ENCODE assay signal across 9 cellular contexts in genomic region chr20:32972181-32973076, GRCh38. TPM values are rescaled to one million over a fixed set of nuclear protein-coding genes. Genes with fewer than 3 reads are reported as not detected.
DNase-seq lines count a peak whose midpoint lies in the region; ATAC-seq lines count a peak whose summit lies in the region.
"Had no signal": no experiment of that assay in that cellular context is flagged by ENCODE, and none has a peak within 500 bp of the region (broad histone marks: within the 10 kb centered on the region; RNA-seq: fewer than 3 reads in every experiment).

No MANE protein-coding gene starts in this region.

- ATAC-seq in GM18517 (IDR thresholded peaks at IDR 0.05; ENCODE audit: unreplicated experiment) (peak; percentile 77), HG02884 (IDR thresholded peaks at IDR 0.05; ENCODE audit: unreplicated experiment) (peak; percentile 80)
- peak; percentile 90 for ATAC-seq in naive thymus-derived CD4-positive, alpha-beta T cell

- peaks cover 0 to 15% (median 7%) of the 10 kb centered on the region in 3 experiments for H3K9me3 ChIP-seq in naive thymus-derived CD4-positive, alpha-beta T cell (ENCODE audit: control insufficient read depth in 2 of 3, low read length in 3 of 3)

- H3K36me3 Mint-ChIP-seq in naive thymus-derived CD4-positive, alpha-beta T cell: peaks cover 4 to 22% (median 8%) of the 10 kb centered on the region in 5 donors

- H3K27me3 Mint-ChIP-seq in naive thymus-derived CD4-positive, alpha-beta T cell: no peaks in the 10 kb centered on the region

- peak overlapping the region; percentile 85 for H3K27ac ChIP-seq in naive thymus-derived CD4-positive, alpha-beta T cell (ENCODE audit: low read depth, low read length)

- H3K27me3 ChIP-seq in naive thymus-derived CD4-positive, alpha-beta T cell (ENCODE audit: control insufficient read depth in 2 of 2, insufficient read depth in 2 of 2, low read length in 2 of 2): no peaks in the 10 kb centered on the region

- H3K4me3 ChIP-seq in naive thymus-derived CD4-positive, alpha-beta T cell (ENCODE audit: low read length): peak overlapping the region; percentile 53

- DNase-seq in SIG-M5 (lab: John Stamatoyannopoulos, UW) (peak; percentile 79), ureter (ENCODE audit: low spot score) (peak; percentile 51), NCI-H187 (lab: John Stamatoyannopoulos, UW) (no peak), DMS153 treated with DMSO at 0.1 percent for 48 hours (lab: John Stamatoyannopoulos, UW; ENCODE audit: unreplicated experiment) (no peak)
- peak; percentile 91 for DNase-seq in activated effector memory CD4-positive, alpha-beta T cell treated with anti-CD3 and anti-CD28 coated beads, Interleukin-2, amount 50 U/mL, for 16 hours
- DNase-seq in naive thymus-derived CD4-positive, alpha-beta T cell: peak; percentile 31 to 96 (median 94)

- intact Hi-C loops in naive thymus-derived CD4-positive, alpha-beta T cell (cut with micrococcal nuclease): loop anchor here in 1 of 2 donors (1.0 to 5.0 kb wide), 7 partner anchors 20 to 1020 kb away; partner anchors contain the start of genes ASXL1, MAPRE1 and RALY

- peaks cover 73 to 92% of the 10 kb centered on the region in 2 donors for H3K4me1 ChIP-seq in naive thymus-derived CD4-positive, alpha-beta T cell (ENCODE audit: control insufficient read depth in 2 of 2, insufficient read depth in 2 of 2, low read length in 2 of 2)

- CTCF ChIA-PET in naive thymus-derived CD4-positive, alpha-beta T cell (lab: Charles Lee): interaction anchor here (1.1 to 1.7 kb wide), 4 partner anchors 26 to 124 kb away, joined by 3 to 6 read pairs (median 5); partner anchors contain the start of gene SUN5

- no peaks in the 10 kb centered on the region for H3K36me3 ChIP-seq in naive thymus-derived CD4-positive, alpha-beta T cell (ENCODE audit: control insufficient read depth in 2 of 3, insufficient read depth in 3 of 3, low read length in 3 of 3)

- peak overlapping the region in 1 of 10 donors; percentile 54 for H3K4me3 Mint-ChIP-seq in naive thymus-derived CD4-positive, alpha-beta T cell

- POLR2A ChIA-PET in naive thymus-derived CD4-positive, alpha-beta T cell (lab: Charles Lee): interaction anchor here (0.8 to 10.2 kb wide), 7 partner anchors 12 to 136 kb away, joined by 3 to 61 read pairs (median 4); no protein-coding TSS in a partner anchor

- H3K9me3 Mint-ChIP-seq in naive thymus-derived CD4-positive, alpha-beta T cell: peaks cover 0 to 29% (median 16%) of the 10 kb centered on the region in 11 donors

- no peak overlapping the region for H3K27ac Mint-ChIP-seq in naive thymus-derived CD4-positive, alpha-beta T cell

- peaks cover 13 to 56% (median 46%) of the 10 kb centered on the region in 7 donors for H3K4me1 Mint-ChIP-seq in naive thymus-derived CD4-positive, alpha-beta T cell

RNA-seq across cellular contexts. Expression of gene SUN5, which starts 31.8 kb away (rescaled TPM):
- not detected for total RNA-seq in naive thymus-derived CD4-positive, alpha-beta T cell
- not detected for polyA plus RNA-seq in naive thymus-derived CD4-positive, alpha-beta T cell
- total RNA-seq in ureter: not detected
- total RNA-seq: kidney epithelial cell had no signal

RNA-seq across cellular contexts. Expression of gene BPIFB2, which starts 35.1 kb away (rescaled TPM):
- total RNA-seq in naive thymus-derived CD4-positive, alpha-beta T cell: not detected
- polyA plus RNA-seq in naive thymus-derived CD4-positive, alpha-beta T cell: not detected
- not detected for total RNA-seq in ureter
- total RNA-seq: kidney epithelial cell had no signal

RNA-seq across cellular contexts. Expression of gene BPIFB6, which starts 59.0 kb away (rescaled TPM):
- not detected for total RNA-seq in naive thymus-derived CD4-positive, alpha-beta T cell
- not detected for polyA plus RNA-seq in naive thymus-derived CD4-positive, alpha-beta T cell
- total RNA-seq in ureter: not detected
- total RNA-seq: kidney epithelial cell had no signal

Comparison
In these comparisons a context has a peak if more than half of its experiments do, and no peak if none do; other contexts are left out.
1. DNase-seq: peak in SIG-M5 (single experiment), activated effector memory CD4-positive, alpha-beta T cell treated with anti-CD3 and anti-CD28 coated beads, Interleukin-2, amount 50 U/mL, for 16 hours (single experiment), naive thymus-derived CD4-positive, alpha-beta T cell (9 of 9) and ureter (single experiment); none in NCI-H187 (0 of 2) and DMS153 treated with DMSO at 0.1 percent for 48 hours (single experiment).
2. Peak in every context shown above with its lines, with median percentiles within 50 percentile points of each other: ATAC-seq.